27 cellular contexts compared by ENCODE assay signal in the genomic region with DNA sequence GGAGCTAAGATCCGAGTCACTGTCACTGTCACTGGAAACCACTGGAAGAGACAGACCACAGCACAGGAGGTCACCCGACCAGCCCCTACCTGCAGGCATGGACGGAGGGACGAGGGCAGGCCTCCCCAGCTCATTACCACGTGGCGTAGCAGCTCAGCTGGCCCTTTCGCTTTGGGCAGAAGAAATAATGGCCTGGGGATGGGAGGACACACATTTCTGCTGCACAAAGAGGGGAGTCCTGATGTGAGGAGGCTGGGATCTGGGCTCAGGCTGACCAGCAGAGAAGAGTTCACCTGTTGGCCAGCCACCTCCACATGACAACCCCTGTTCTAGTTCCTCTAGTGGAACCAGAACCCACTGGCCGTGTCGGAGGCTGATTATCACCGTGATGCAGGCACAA. TPM values are rescaled to one million over a fixed set of nuclear protein-coding genes. Genes with fewer than 3 reads are reported as not detected.
A peak's percentile ranks its signal among the peaks of the same experiment; 100 is the strongest.
DNase-seq lines count a peak whose midpoint lies in the region; ATAC-seq and TF ChIP-seq lines count a peak whose summit lies in the region.
"Had no signal": no experiment of that assay in that cellular context is flagged by ENCODE, and none has a peak within 500 bp of the region (broad histone marks: within the 10 kb centered on the region; RNA-seq: fewer than 3 reads in every experiment).

No MANE protein-coding gene starts in this region.

- intact Hi-C loops in Right ventricle myocardium inferior (cut with DNase I): no loop called here
- intact Hi-C loops in heart right ventricle (cut with DNase I): no loop called here
- intact Hi-C loops in dendritic cell treated with granulocyte-macrophage colony-stimulating factor and Interleukin-4, amounts not matched to agents 40 ng/mL and 50 ng/mL, for 4 days (cut with micrococcal nuclease): no loop called here

- H3K18ac ChIP-seq in neuronal stem cell (ENCODE audit: low read length): peak overlapping the region; percentile 11

- peaks cover 1% of the 10 kb centered on the region for H3K27me3 Mint-ChIP-seq in dendritic cell treated with granulocyte-macrophage colony-stimulating factor and Interleukin-4, amounts not matched to agents 40 ng/mL and 50 ng/mL, for 4 days
- H3K27me3 Mint-ChIP-seq in activated CD8-positive, alpha-beta memory T cell treated with anti-CD3 and anti-CD28 coated beads, Interleukin-2, amount 10 ng/mL, durations not matched to agents 7 days and 5 days: no peaks in the 10 kb centered on the region
- H3K27me3 Mint-ChIP-seq in effector memory CD8-positive, alpha-beta T cell: no peaks in the 10 kb centered on the region
- H3K27me3 Mint-ChIP-seq: IgD-negative memory B cell had no signal

- CTCF ChIA-PET in activated CD8-positive, alpha-beta memory T cell treated with anti-CD3 and anti-CD28 coated beads, Interleukin-2, amount 10 ng/mL, durations not matched to agents 7 days and 5 days (lab: Charles Lee): no interaction called here

- H2BK5ac ChIP-seq in neuronal stem cell (ENCODE audit: low read length): peak overlapping the region; percentile 54

- no peak overlapping the region for H4K8ac ChIP-seq in neuronal stem cell (ENCODE audit: low read depth, low read length)

- no peak overlapping the region for H2AFZ ChIP-seq in neuronal stem cell (ENCODE audit: low read length)

- WGBS in heart right ventricle, 2 donors: 95 to 96% methylated on average over 10 of the region's 10 CpGs
- WGBS in neuronal stem cell (ENCODE audit: extremely low coverage in 2 of 2, insufficient read length in 2 of 2, insufficient replicate concordance in 1 of 2), 2 donors: no CpG with 5 or more reads among the region's 10 CpGs
- WGBS in suprapubic skin: 95% methylated on average over 10 of the region's 10 CpGs

- ATAC-seq in Right ventricle myocardium inferior (no peak), heart right ventricle (no peak)
- no peak for ATAC-seq in activated CD8-positive, alpha-beta memory T cell treated with anti-CD3 and anti-CD28 coated beads, Interleukin-2, amount 10 ng/mL, durations not matched to agents 7 days and 5 days
- no peak for ATAC-seq in effector memory CD8-positive, alpha-beta T cell (replicated peaks)

- no peaks in the 10 kb centered on the region for H3K36me3 Mint-ChIP-seq in dendritic cell treated with granulocyte-macrophage colony-stimulating factor and Interleukin-4, amounts not matched to agents 40 ng/mL and 50 ng/mL, for 4 days (ENCODE audit: low read depth)
- no peaks in the 10 kb centered on the region for H3K36me3 Mint-ChIP-seq in activated CD8-positive, alpha-beta memory T cell treated with anti-CD3 and anti-CD28 coated beads, Interleukin-2, amount 10 ng/mL, durations not matched to agents 7 days and 5 days
- H3K36me3 Mint-ChIP-seq in effector memory CD8-positive, alpha-beta T cell (ENCODE audit: insufficient read depth): no peaks in the 10 kb centered on the region
- H3K36me3 Mint-ChIP-seq: CD14-positive monocyte had no signal

- no peak overlapping the region for H2BK12ac ChIP-seq in neuronal stem cell (ENCODE audit: low read length)

- peaks cover 0 to 21% (median 7%) of the 10 kb centered on the region in 9 donors for H3K4me1 ChIP-seq in heart right ventricle
- peaks cover 5 to 9% of the 10 kb centered on the region in 2 donors for H3K4me1 ChIP-seq in neuronal stem cell (ENCODE audit: control insufficient read depth in 2 of 2, insufficient read depth in 1 of 2, low read depth in 1 of 2, low read length in 2 of 2)
- no peaks in the 10 kb centered on the region for H3K4me1 ChIP-seq in suprapubic skin
- H3K4me1 ChIP-seq: BE2C had no signal

- H2AK5ac ChIP-seq in neuronal stem cell (ENCODE audit: low read depth, low read length): no peak overlapping the region

- H2BK120ac ChIP-seq in neuronal stem cell (ENCODE audit: low read depth, low read length): no peak overlapping the region

- H3K4me3 ChIP-seq in heart right ventricle (no peak overlapping the region), neuronal stem cell (ENCODE audit: low read length in 2 of 2) (peak overlapping the region in 1 of 2 donors; percentile 65), suprapubic skin (no peak overlapping the region)

- H3K36me3 ChIP-seq in heart right ventricle: no peaks in the 10 kb centered on the region
- H3K36me3 ChIP-seq in neuronal stem cell (replicated peaks in 1 of 2; ENCODE audit: control insufficient read depth in 2 of 2, insufficient read depth in 2 of 2, low read length in 2 of 2): no peaks in the 10 kb centered on the region
- H3K36me3 ChIP-seq in suprapubic skin: no peaks in the 10 kb centered on the region
- H3K36me3 ChIP-seq: BE2C had no signal

- no peak overlapping the region for H3K4me2 ChIP-seq in neuronal stem cell (ENCODE audit: insufficient read depth, low read length, poor library complexity, severe bottlenecking)
- H3K4me2 ChIP-seq: KMS-11 had no signal

- no peak overlapping the region for H3K23ac ChIP-seq in neuronal stem cell (ENCODE audit: low read depth, low read length, poor library complexity)

- H3K27ac Mint-ChIP-seq in dendritic cell treated with granulocyte-macrophage colony-stimulating factor and Interleukin-4, amounts not matched to agents 40 ng/mL and 50 ng/mL, for 4 days: peak overlapping the region; percentile 41
- H3K27ac Mint-ChIP-seq in activated CD8-positive, alpha-beta memory T cell treated with anti-CD3 and anti-CD28 coated beads, Interleukin-2, amount 10 ng/mL, durations not matched to agents 7 days and 5 days: no peak overlapping the region
- H3K27ac Mint-ChIP-seq in effector memory CD8-positive, alpha-beta T cell: no peak overlapping the region
- H3K27ac Mint-ChIP-seq: H9, IgD-negative memory B cell had no signal

- no peak for TF ChIP-seq EP300 in suprapubic skin (IDR thresholded peaks at IDR 0.05)

- peaks cover 28% of the 10 kb centered on the region for H3K4me1 Mint-ChIP-seq in dendritic cell treated with granulocyte-macrophage colony-stimulating factor and Interleukin-4, amounts not matched to agents 40 ng/mL and 50 ng/mL, for 4 days (ENCODE audit: low read depth)
- H3K4me1 Mint-ChIP-seq in activated CD8-positive, alpha-beta memory T cell treated with anti-CD3 and anti-CD28 coated beads, Interleukin-2, amount 10 ng/mL, durations not matched to agents 7 days and 5 days: no peaks in the 10 kb centered on the region
- H3K4me1 Mint-ChIP-seq in effector memory CD8-positive, alpha-beta T cell (ENCODE audit: low read depth in 2 of 2): peaks cover 0 to 6% of the 10 kb centered on the region in 2 donors

- peak overlapping the region; percentile 25 for H3K9ac ChIP-seq in neuronal stem cell (ENCODE audit: low read depth, low read length, poor library complexity)
- H3K9ac ChIP-seq: KMS-11 had no signal

- H3K9me3 ChIP-seq in heart right ventricle (no peaks in the 10 kb centered on the region), neuronal stem cell (replicated peaks in 1 of 2; ENCODE audit: control insufficient read depth in 2 of 2, insufficient read depth in 1 of 2, low read depth in 1 of 2, low read length in 2 of 2) (peaks cover 3 to 10% of the 10 kb centered on the region in 2 donors), suprapubic skin (no peaks in the 10 kb centered on the region)
- H3K9me3 ChIP-seq: BE2C had no signal

- TF ChIP-seq CTCF in heart right ventricle (IDR thresholded peaks at IDR 0.05): no peak
- TF ChIP-seq CTCF in suprapubic skin (IDR thresholded peaks at IDR 0.05): no peak

- H3K27me3 ChIP-seq in heart right ventricle: no peaks in the 10 kb centered on the region
- no peaks in the 10 kb centered on the region for H3K27me3 ChIP-seq in neuronal stem cell (ENCODE audit: control insufficient read depth in 3 of 3, insufficient read depth in 3 of 3, low read depth in 1 of 3, low read length in 3 of 3)
- H3K27me3 ChIP-seq in suprapubic skin: no peaks in the 10 kb centered on the region
- H3K27me3 ChIP-seq: BE2C had no signal

- H3K9me3 Mint-ChIP-seq in dendritic cell treated with granulocyte-macrophage colony-stimulating factor and Interleukin-4, amounts not matched to agents 40 ng/mL and 50 ng/mL, for 4 days: no peaks in the 10 kb centered on the region
- H3K9me3 Mint-ChIP-seq in activated CD8-positive, alpha-beta memory T cell treated with anti-CD3 and anti-CD28 coated beads, Interleukin-2, amount 10 ng/mL, durations not matched to agents 7 days and 5 days (ENCODE audit: low read depth): no peaks in the 10 kb centered on the region
- no peaks in the 10 kb centered on the region for H3K9me3 Mint-ChIP-seq in effector memory CD8-positive, alpha-beta T cell
- H3K9me3 Mint-ChIP-seq: H9, IgD-negative memory B cell had no signal

- H3K79me1 ChIP-seq in neuronal stem cell (ENCODE audit: low read depth, low read length): no peaks in the 10 kb centered on the region

- no peak overlapping the region for H3K4ac ChIP-seq in neuronal stem cell (ENCODE audit: low read length)

- H3K14ac ChIP-seq in neuronal stem cell (ENCODE audit: low read length): no peak overlapping the region

- no peak overlapping the region for H3K4me3 Mint-ChIP-seq in dendritic cell treated with granulocyte-macrophage colony-stimulating factor and Interleukin-4, amounts not matched to agents 40 ng/mL and 50 ng/mL, for 4 days
- no peak overlapping the region for H3K4me3 Mint-ChIP-seq in activated CD8-positive, alpha-beta memory T cell treated with anti-CD3 and anti-CD28 coated beads, Interleukin-2, amount 10 ng/mL, durations not matched to agents 7 days and 5 days
- no peak overlapping the region for H3K4me3 Mint-ChIP-seq in effector memory CD8-positive, alpha-beta T cell
- H3K4me3 Mint-ChIP-seq: CD14-positive monocyte, H9, IgD-negative memory B cell had no signal

- no peak overlapping the region for H3K27ac ChIP-seq in heart right ventricle
- H3K27ac ChIP-seq in neuronal stem cell (replicated peaks; ENCODE audit: low read length): no peak overlapping the region
- H3K27ac ChIP-seq in suprapubic skin: no peak overlapping the region
- H3K27ac ChIP-seq: KMS-11 had no signal

- DNase-seq in Right ventricle myocardium inferior (ENCODE audit: missing footprints) (peak; percentile 33), heart right ventricle (no peak), neuronal stem cell (ENCODE audit: low spot score) (no peak), suprapubic skin (ENCODE audit: low spot score in 2 of 2) (peak; percentile 26 to 42), NCI-H2081 treated with DMSO at 0.1 percent for 48 hours (lab: John Stamatoyannopoulos, UW) (no peak)
- DNase-seq in activated CD8-positive, alpha-beta memory T cell treated with anti-CD3 and anti-CD28 coated beads, Interleukin-2, amount 10 ng/mL, durations not matched to agents 7 days and 5 days: no peak
- DNase-seq in effector memory CD8-positive, alpha-beta T cell: no peak
- DNase-seq: 8988T, ACHN, BE2C, Calu3, DMS79 treated with DMSO at 0.1 percent for 48 hours, GF-D8, H9, NCI-H1048, NCI-H1417, NCI-H1694, NCI-H2029 treated with DMSO at 0.1 percent for 48 hours, NCI-H2227 treated with DMSO at 0.1 percent for 48 hours, NCI-H510A, NCI-H69, RPMI8226, SHP77 treated with DMSO at 0.1 percent for 48 hours had no signal

- H2BK15ac ChIP-seq in neuronal stem cell (ENCODE audit: low read length): no peak overlapping the region

- no peak overlapping the region for H4K91ac ChIP-seq in neuronal stem cell (ENCODE audit: low read depth, low read length, poor library complexity)

- no peak for TF ChIP-seq POLR2A in suprapubic skin (IDR thresholded peaks at IDR 0.05)

RNA-seq across cellular contexts. Expression of a gene that starts 38.2 kb away (rescaled TPM):
- total RNA-seq in Right ventricle myocardium inferior: 4.5 TPM
- total RNA-seq in heart right ventricle: 10 to 100 TPM in 1 of 10 donors, 1 to 10 TPM in 9; 2.6 to 13.0 (median 4.6) TPM
- 1 to 10 TPM; 2.5 to 4.9 TPM for polyA plus RNA-seq in heart right ventricle
- polyA plus RNA-seq in neuronal stem cell (2013, experiment 1 of 2): 5.0 TPM
- polyA plus RNA-seq in neuronal stem cell (2013, experiment 2 of 2): 4.9 TPM
- total RNA-seq in suprapubic skin: 10 to 100 TPM in 1 of 4 donors, 1 to 10 TPM in 3; 1.8 to 19.4 (median 6.1) TPM
- under 1 TPM in 1 of 2 experiments, not detected in 1; 0.05 TPM for total RNA-seq in activated CD8-positive, alpha-beta memory T cell treated with anti-CD3 and anti-CD28 coated beads, Interleukin-2, amount 10 ng/mL, durations not matched to agents 7 days and 5 days
- polyA plus RNA-seq: IgD-negative memory B cell had no signal

Comparison
In these comparisons a context has a peak if more than half of its experiments do, and no peak if none do; other contexts are left out.
1. DNase-seq: peak in Right ventricle myocardium inferior (single experiment) and suprapubic skin (2 of 2); none in heart right ventricle (0 of 2), neuronal stem cell (single experiment), NCI-H2081 treated with DMSO at 0.1 percent for 48 hours (single experiment), activated CD8-positive, alpha-beta memory T cell treated with anti-CD3 and anti-CD28 coated beads, Interleukin-2, amount 10 ng/mL, durations not matched to agents 7 days and 5 days (single experiment) and effector memory CD8-positive, alpha-beta T cell (0 of 3).